Comparison of ENCODE assay signal across 7 cellular contexts in genomic region chr7:117014673-117015133, GRCh38.
DNase-seq lines count a peak whose midpoint lies in the region; ATAC-seq, FAIRE-seq and TF ChIP-seq lines count a peak whose summit lies in the region.

No MANE protein-coding gene starts in this region.

- H3K9me3 ChIP-seq in K562 (replicated peaks; ENCODE audit: control insufficient read depth, insufficient read depth, low read depth, low read length) (no peaks in the 10 kb centered on the region), tibial artery (no peaks in the 10 kb centered on the region), MM.1S (replicated peaks; ENCODE audit: insufficient read depth, low read length) (no peaks in the 10 kb centered on the region)

- H3K4me1 ChIP-seq in K562 (replicated peaks in 1 of 2; ENCODE audit: control insufficient read depth in 2 of 2, insufficient read depth in 2 of 2, low read length in 2 of 2), result peaks cover 13 to 72% of the 10 kb centered on the region in 2 experiments
- H3K4me1 ChIP-seq in tibial artery, result peaks cover 0 to 80% (median 26%) of the 10 kb centered on the region in 4 donors
- peaks cover 24% of the 10 kb centered on the region for H3K4me1 ChIP-seq in MM.1S (ENCODE audit: low read length)

- CTCF ChIA-PET in K562 (lab: Yijun Ruan, JAX; ENCODE audit: low intra/inter-chr PET ratio), result interaction anchor here (0.7 kb wide), 1 partner anchor 104 kb away, joined by 4 read pairs; no protein-coding TSS in a partner anchor

- peaks cover 94% of the 10 kb centered on the region for H3K79me2 ChIP-seq in K562 (ENCODE audit: control insufficient read depth, insufficient read depth, low read length)
- H3K79me2 ChIP-seq in MM.1S (ENCODE audit: low read length), result peaks cover 41% of the 10 kb centered on the region

- TF ChIP-seq POLR2A in K562 (conservative IDR thresholded peaks at IDR 0.05), result peak; percentile 81

- H2AFZ ChIP-seq in K562 (ENCODE audit: low read depth, low read length) (peak overlapping the region; percentile 77), MM.1S (ENCODE audit: low read length) (no peak overlapping the region)

- intact Hi-C loops in K562 (cut with micrococcal nuclease), result loop anchor here (2.0 to 10.0 kb wide), 4 partner anchors 60 to 800 kb away; partner anchors contain the start of genes CAPZA2 and TES
- intact Hi-C loops in tibial artery (cut with DNase I; ENCODE audit: low total_unique reads), result no loop called here

- H3K9me2 ChIP-seq in MM.1S (replicated peaks; ENCODE audit: insufficient read depth, low read length), result no peaks in the 10 kb centered on the region

- H3K27ac ChIP-seq in K562 (ENCODE audit: extremely low read depth, low read depth, low read length), result peak overlapping the region; percentile 85
- H3K27ac ChIP-seq in tibial artery, result peak overlapping the region; percentile 63 to 83
- no peak overlapping the region for H3K27ac ChIP-seq in MM.1S (ENCODE audit: low read length)

- BruUV-seq in K562 (replicated peaks; lab: Mats Ljungman, UMichigan), result no TSS peak

- POLR2A ChIA-PET in K562 (lab: Yijun Ruan, JAX), result no interaction called here

- WGBS in K562 (ENCODE audit: insufficient coverage, low coverage, missing lambda C conversion rate), result 0% methylated on average over 6 of the region's 6 CpGs

- in situ Hi-C loops in K562 (cut with MboI), result no loop called here

- TF ChIP-seq EP300 in K562 (IDR thresholded peaks at IDR 0.05; ENCODE audit: low read length), result peak; percentile 95

- peak overlapping the region; percentile 83 for H3K4me2 ChIP-seq in K562 (ENCODE audit: insufficient read depth, low read length)
- no peak overlapping the region for H3K4me2 ChIP-seq in MM.1S (ENCODE audit: low read depth, low read length)

- FAIRE-seq in K562 (lab: Jason Lieb, UNC), result peak; percentile 93

- H3K36me3 ChIP-seq in K562 (ENCODE audit: control insufficient read depth, insufficient read depth, low read length), result peaks cover 10% of the 10 kb centered on the region; the same call in 2 of the 3 replicates
- H3K36me3 ChIP-seq in tibial artery, result no peaks in the 10 kb centered on the region
- no peaks in the 10 kb centered on the region for H3K36me3 ChIP-seq in MM.1S (replicated peaks; ENCODE audit: insufficient read depth, low read length)

- H4K20me1 ChIP-seq in K562 (replicated peaks; ENCODE audit: control insufficient read depth, insufficient read depth, low read length) (no peaks in the 10 kb centered on the region), MM.1S (ENCODE audit: insufficient read depth, low read length) (peaks cover 14% of the 10 kb centered on the region)

- H3K27me3 ChIP-seq in K562 (ENCODE audit: control insufficient read depth in 2 of 2, insufficient read depth in 2 of 2, low read length in 2 of 2) (no peaks in the 10 kb centered on the region), tibial artery (no peaks in the 10 kb centered on the region), MM.1S (replicated peaks; ENCODE audit: insufficient read depth, low read length) (no peaks in the 10 kb centered on the region)

- TF ChIP-seq RAD21 in K562 (CRISPR knock-in tag; conservative IDR thresholded peaks at IDR 0.05 in 1 of 2, IDR thresholded peaks at IDR 0.05 in 1 of 2), result peak in 1 of 2 experiments; percentile 17; a peak in 1 of 4 replicates

- H3K9ac ChIP-seq in K562 (ENCODE audit: insufficient read depth in 1 of 2, low read depth in 2 of 2, low read length in 2 of 2) (peak overlapping the region in 1 of 2 experiments; percentile 77; a peak in 3 of 4 replicates), MM.1S (ENCODE audit: low read length) (no peak overlapping the region)

- H3K9me1 ChIP-seq in K562 (ENCODE audit: control insufficient read depth, insufficient read depth, low read length), result no peaks in the 10 kb centered on the region

- H3K4me3 ChIP-seq in K562, result peak overlapping the region; percentile 40
- H3K4me3 ChIP-seq in tibial artery, result peak overlapping the region; percentile 14 to 30
- H3K4me3 ChIP-seq in MM.1S (ENCODE audit: low read length), result no peak overlapping the region

- TF ChIP-seq CTCF in K562 (IDR thresholded peaks at IDR 0.05 in 2 of 3, conservative IDR thresholded peaks at IDR 0.05 in 1 of 3; ENCODE audit: insufficient read depth in 2 of 3, low read depth in 1 of 3, low read length in 3 of 3), result no peak
- no peak for TF ChIP-seq CTCF in tibial artery (IDR thresholded peaks at IDR 0.05)
- TF ChIP-seq CTCF in MM.1S (IDR thresholded peaks at IDR 0.05; ENCODE audit: low read length), result no peak

- ATAC-seq in GM18502 (IDR thresholded peaks at IDR 0.05; ENCODE audit: poor library complexity, unreplicated experiment) (peak; percentile 39), K562 (peak; percentile 88), left lobe of liver (peak; percentile 96)

- H3F3A ChIP-seq in MM.1S (ENCODE audit: insufficient read depth, low read length), result no peaks in the 10 kb centered on the region

- peak; percentile 63 for DNase-seq in H4 (ENCODE audit: low spot score)
- DNase-seq in NCI-H2107 (lab: John Stamatoyannopoulos, UW), result peak; percentile 53
- DNase-seq in K562 (ENCODE audit: extremely low read depth in 1 of 4, low spot score in 3 of 4), result peak; percentile 79 to 97 (median 89)
- peak; percentile 61 for DNase-seq in left lobe of liver (ENCODE audit: low spot score)
- peak; percentile 76 for DNase-seq in tibial artery
- no peak for DNase-seq in MM.1S

TF ChIP-seq in K562, 482 proteins besides CTCF, POLR2A, EP300 and RAD21 (continues in another document):
- TF ChIP-seq GABPB2 (CRISPR knock-in tag; conservative IDR thresholded peaks at IDR 0.05), result no peak
- TF ChIP-seq TBP (optimal IDR thresholded peaks at IDR 0.05; ENCODE audit: low read depth, low read length), result peak; percentile 84
- peak; percentile 85 for TF ChIP-seq CC2D1A (IDR thresholded peaks at IDR 0.05)
- TF ChIP-seq USF2 (CRISPR knock-in tag; IDR thresholded peaks at IDR 0.05), result peak; percentile 92
- TF ChIP-seq CREB1 (IDR thresholded peaks at IDR 0.05), result peak; percentile 42; the same call in 1 of the 2 replicates
- TF ChIP-seq CREB1 (CRISPR knock-in tag; IDR thresholded peaks at IDR 0.05), result no peak
- TF ChIP-seq TAF9B (IDR thresholded peaks at IDR 0.05; ENCODE audit: partially characterized antibody), result no peak
- peak; percentile 85; the same call in 1 of the 2 replicates for TF ChIP-seq ZNF644 (tag; IDR thresholded peaks at IDR 0.05; ENCODE audit: low read depth)
- TF ChIP-seq CTBP1 (IDR thresholded peaks at IDR 0.05; ENCODE audit: borderline replicate concordance), result no peak
- peak; percentile 88 for TF ChIP-seq USF1 (CRISPR knock-in tag; IDR thresholded peaks at IDR 0.05)
- peak; percentile 87 for TF ChIP-seq MXI1 (IDR thresholded peaks at IDR 0.05; ENCODE audit: low read depth, low read length)
- TF ChIP-seq PML (IDR thresholded peaks at IDR 0.05; ENCODE audit: low read length), result peak; percentile 65
- TF ChIP-seq, protein P1, sequence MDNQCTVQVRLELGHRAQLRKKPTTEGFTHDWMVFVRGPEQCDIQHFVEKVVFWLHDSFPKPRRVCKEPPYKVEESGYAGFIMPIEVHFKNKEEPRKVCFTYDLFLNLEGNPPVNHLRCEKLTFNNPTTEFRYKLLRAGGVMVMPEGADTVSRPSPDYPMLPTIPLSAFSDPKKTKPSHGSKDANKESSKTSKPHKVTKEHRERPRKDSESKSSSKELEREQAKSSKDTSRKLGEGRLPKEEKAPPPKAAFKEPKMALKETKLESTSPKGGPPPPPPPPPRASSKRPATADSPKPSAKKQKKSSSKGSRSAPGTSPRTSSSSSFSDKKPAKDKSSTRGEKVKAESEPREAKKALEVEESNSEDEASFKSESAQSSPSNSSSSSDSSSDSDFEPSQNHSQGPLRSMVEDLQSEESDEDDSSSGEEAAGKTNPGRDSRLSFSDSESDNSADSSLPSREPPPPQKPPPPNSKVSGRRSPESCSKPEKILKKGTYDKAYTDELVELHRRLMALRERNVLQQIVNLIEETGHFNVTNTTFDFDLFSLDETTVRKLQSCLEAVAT (IDR thresholded peaks at IDR 0.05), result peak; percentile 48 to 82; a peak in 3 of 4 replicates
- peak in 2 of 3 experiments; percentile 36 to 67 for TF ChIP-seq YY1 (IDR thresholded peaks at IDR 0.05; ENCODE audit: borderline replicate concordance in 1 of 3, control insufficient read depth in 1 of 3, extremely low read depth in 1 of 3, insufficient read depth in 3 of 3, insufficient read length in 1 of 3, insufficient replicate concordance in 2 of 3, low read depth in 1 of 3, low read length in 2 of 3)
- TF ChIP-seq, protein P2, sequence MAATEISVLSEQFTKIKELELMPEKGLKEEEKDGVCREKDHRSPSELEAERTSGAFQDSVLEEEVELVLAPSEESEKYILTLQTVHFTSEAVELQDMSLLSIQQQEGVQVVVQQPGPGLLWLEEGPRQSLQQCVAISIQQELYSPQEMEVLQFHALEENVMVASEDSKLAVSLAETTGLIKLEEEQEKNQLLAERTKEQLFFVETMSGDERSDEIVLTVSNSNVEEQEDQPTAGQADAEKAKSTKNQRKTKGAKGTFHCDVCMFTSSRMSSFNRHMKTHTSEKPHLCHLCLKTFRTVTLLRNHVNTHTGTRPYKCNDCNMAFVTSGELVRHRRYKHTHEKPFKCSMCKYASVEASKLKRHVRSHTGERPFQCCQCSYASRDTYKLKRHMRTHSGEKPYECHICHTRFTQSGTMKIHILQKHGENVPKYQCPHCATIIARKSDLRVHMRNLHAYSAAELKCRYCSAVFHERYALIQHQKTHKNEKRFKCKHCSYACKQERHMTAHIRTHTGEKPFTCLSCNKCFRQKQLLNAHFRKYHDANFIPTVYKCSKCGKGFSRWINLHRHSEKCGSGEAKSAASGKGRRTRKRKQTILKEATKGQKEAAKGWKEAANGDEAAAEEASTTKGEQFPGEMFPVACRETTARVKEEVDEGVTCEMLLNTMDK (IDR thresholded peaks at IDR 0.05; ENCODE audit: borderline replicate concordance, insufficient read depth, low read depth, low read length, poor library complexity, severe bottlenecking), result no peak
- TF ChIP-seq RBBP5 (IDR thresholded peaks at IDR 0.05; ENCODE audit: borderline replicate concordance, insufficient read depth, low read length, poor library complexity, severe bottlenecking), result peak; percentile 61
- peak; percentile 70 for TF ChIP-seq SUPT5H (IDR thresholded peaks at IDR 0.05)

Comparison
In these comparisons a context has a peak if more than half of its experiments do, and no peak if none do; other contexts are left out.
1. ATAC-seq: peak in every context shown above with its lines; median percentile 96 in left lobe of liver; 88 in K562; 39 in GM18502.